Comparison of ENCODE assay signal across 1 cellular context in genomic region chr11:129530154-129530895, GRCh38.
TF ChIP-seq lines count a peak whose summit lies in the region.

No MANE protein-coding gene starts in this region.

TF ChIP-seq in HepG2, 621 proteins besides CTCF, POLR2A, EP300 and RAD21 (continued from another document and continues in another):
- TF ChIP-seq RCOR2 (CRISPR knock-in tag; IDR thresholded peaks at IDR 0.05) (no peak), ZNF337 (CRISPR knock-in tag; IDR thresholded peaks at IDR 0.05; ENCODE audit: borderline replicate concordance, low read depth) (no peak), ZNF33A (CRISPR knock-in tag; IDR thresholded peaks at IDR 0.05; ENCODE audit: borderline replicate concordance) (no peak), WIZ (CRISPR knock-in tag; IDR thresholded peaks at IDR 0.05) (no peak), ZNF468 (CRISPR knock-in tag; IDR thresholded peaks at IDR 0.05) (no peak), AHDC1 (CRISPR knock-in tag; IDR thresholded peaks at IDR 0.05; ENCODE audit: borderline replicate concordance) (peak; percentile 44; the same call in 1 of the 2 replicates), ZNF407 (CRISPR knock-in tag; IDR thresholded peaks at IDR 0.05; ENCODE audit: not compliant biosample characterization) (no peak), TARDBP (CRISPR knock-in tag; IDR thresholded peaks at IDR 0.05) (peak; percentile 64; the same call in 1 of the 2 replicates), ZNF691 (CRISPR knock-in tag; IDR thresholded peaks at IDR 0.05; ENCODE audit: borderline replicate concordance, low read depth) (no peak), TBX2 (CRISPR knock-in tag; IDR thresholded peaks at IDR 0.05; ENCODE audit: borderline replicate concordance) (0 out of 2 replicates have a peak, but pooled peaks have one; percentile 32), NR2F2 (IDR thresholded peaks at IDR 0.05; ENCODE audit: borderline replicate concordance, low read depth) (peak; percentile 26; the same call in 1 of the 2 replicates), BCL6 (CRISPR knock-in tag; IDR thresholded peaks at IDR 0.05) (peak; percentile 74), SATB2 (CRISPR knock-in tag; IDR thresholded peaks at IDR 0.05) (no peak), TEAD3 (CRISPR knock-in tag; optimal IDR thresholded peaks at IDR 0.05; ENCODE audit: borderline replicate concordance) (peak; percentile 30), ZNF878 (CRISPR knock-in tag; IDR thresholded peaks at IDR 0.05) (no peak), NFE2L1 (CRISPR knock-in tag; IDR thresholded peaks at IDR 0.05; ENCODE audit: borderline replicate concordance) (no peak), RARG (CRISPR knock-in tag; IDR thresholded peaks at IDR 0.05; ENCODE audit: low read depth) (no peak), KMT2A (CRISPR knock-in tag; IDR thresholded peaks at IDR 0.05) (0 out of 2 replicates have a peak, but pooled peaks have one; percentile 25), CHCHD3 (CRISPR knock-in tag; IDR thresholded peaks at IDR 0.05) (no peak), PPARG (CRISPR knock-in tag; conservative IDR thresholded peaks at IDR 0.05) (peak; percentile 63), GATAD2A (CRISPR knock-in tag; IDR thresholded peaks at IDR 0.05) (peak; percentile 66; the same call in 1 of the 2 replicates), PAX8 (CRISPR knock-in tag; IDR thresholded peaks at IDR 0.05; ENCODE audit: borderline replicate concordance) (no peak), HCFC1 (IDR thresholded peaks at IDR 0.05; ENCODE audit: low read depth, low read length) (no peak), CEBPB (IDR thresholded peaks at IDR 0.05; ENCODE audit: borderline replicate concordance, low read depth, low read length) (peak; percentile 88), ZNF652 (CRISPR knock-in tag; IDR thresholded peaks at IDR 0.05; ENCODE audit: borderline replicate concordance, low read depth) (no peak), RBFOX2 (IDR thresholded peaks at IDR 0.05; ENCODE audit: low read depth, low read length) (no peak), FOXK2 (IDR thresholded peaks at IDR 0.05) (no peak), KDM6A (CRISPR knock-in tag; IDR thresholded peaks at IDR 0.05; ENCODE audit: low read depth) (no peak), HOXD1 (CRISPR knock-in tag; IDR thresholded peaks at IDR 0.05) (no peak), ZNF709 (CRISPR knock-in tag; IDR thresholded peaks at IDR 0.05) (no peak), ZNF614 (CRISPR knock-in tag; IDR thresholded peaks at IDR 0.05; ENCODE audit: borderline replicate concordance) (peak; percentile 70; the same call in 1 of the 2 replicates), NR2F6 (IDR thresholded peaks at IDR 0.05) (peak; percentile 49; the same call in 1 of the 2 replicates), NR2F6 (CRISPR knock-in tag; IDR thresholded peaks at IDR 0.05) (0 out of 2 replicates have a peak, but pooled peaks have one; percentile 39), ZNF784 (CRISPR knock-in tag; IDR thresholded peaks at IDR 0.05; ENCODE audit: borderline replicate concordance) (no peak), FOXA3 (CRISPR knock-in tag; IDR thresholded peaks at IDR 0.05) (no peak), ZC3H4 (CRISPR knock-in tag; IDR thresholded peaks at IDR 0.05; ENCODE audit: borderline replicate concordance) (no peak), STAT5B (CRISPR knock-in tag; IDR thresholded peaks at IDR 0.05) (no peak)
- TF ChIP-seq, protein P1, sequence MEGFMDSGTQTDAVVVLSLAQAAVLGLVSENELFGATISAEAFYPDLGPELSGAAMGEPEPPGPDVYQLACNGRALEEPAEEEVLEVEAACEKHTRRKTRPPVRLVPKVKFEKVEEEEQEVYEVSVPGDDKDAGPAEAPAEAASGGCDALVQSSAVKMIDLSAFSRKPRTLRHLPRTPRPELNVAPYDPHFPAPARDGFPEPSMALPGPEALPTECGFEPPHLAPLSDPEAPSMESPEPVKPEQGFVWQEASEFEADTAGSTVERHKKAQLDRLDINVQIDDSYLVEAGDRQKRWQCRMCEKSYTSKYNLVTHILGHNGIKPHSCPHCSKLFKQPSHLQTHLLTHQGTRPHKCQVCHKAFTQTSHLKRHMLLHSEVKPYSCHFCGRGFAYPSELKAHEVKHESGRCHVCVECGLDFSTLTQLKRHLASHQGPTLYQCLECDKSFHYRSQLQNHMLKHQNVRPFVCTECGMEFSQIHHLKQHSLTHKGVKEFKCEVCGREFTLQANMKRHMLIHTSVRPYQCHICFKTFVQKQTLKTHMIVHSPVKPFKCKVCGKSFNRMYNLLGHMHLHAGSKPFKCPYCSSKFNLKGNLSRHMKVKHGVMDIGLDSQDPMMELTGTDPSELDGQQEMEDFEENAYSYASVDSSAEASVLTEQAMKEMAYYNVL (CRISPR knock-in tag; IDR thresholded peaks at IDR 0.05; ENCODE audit: borderline replicate concordance): peak; percentile 47; the same call in 1 of the 2 replicates
- TF ChIP-seq, protein P2, sequence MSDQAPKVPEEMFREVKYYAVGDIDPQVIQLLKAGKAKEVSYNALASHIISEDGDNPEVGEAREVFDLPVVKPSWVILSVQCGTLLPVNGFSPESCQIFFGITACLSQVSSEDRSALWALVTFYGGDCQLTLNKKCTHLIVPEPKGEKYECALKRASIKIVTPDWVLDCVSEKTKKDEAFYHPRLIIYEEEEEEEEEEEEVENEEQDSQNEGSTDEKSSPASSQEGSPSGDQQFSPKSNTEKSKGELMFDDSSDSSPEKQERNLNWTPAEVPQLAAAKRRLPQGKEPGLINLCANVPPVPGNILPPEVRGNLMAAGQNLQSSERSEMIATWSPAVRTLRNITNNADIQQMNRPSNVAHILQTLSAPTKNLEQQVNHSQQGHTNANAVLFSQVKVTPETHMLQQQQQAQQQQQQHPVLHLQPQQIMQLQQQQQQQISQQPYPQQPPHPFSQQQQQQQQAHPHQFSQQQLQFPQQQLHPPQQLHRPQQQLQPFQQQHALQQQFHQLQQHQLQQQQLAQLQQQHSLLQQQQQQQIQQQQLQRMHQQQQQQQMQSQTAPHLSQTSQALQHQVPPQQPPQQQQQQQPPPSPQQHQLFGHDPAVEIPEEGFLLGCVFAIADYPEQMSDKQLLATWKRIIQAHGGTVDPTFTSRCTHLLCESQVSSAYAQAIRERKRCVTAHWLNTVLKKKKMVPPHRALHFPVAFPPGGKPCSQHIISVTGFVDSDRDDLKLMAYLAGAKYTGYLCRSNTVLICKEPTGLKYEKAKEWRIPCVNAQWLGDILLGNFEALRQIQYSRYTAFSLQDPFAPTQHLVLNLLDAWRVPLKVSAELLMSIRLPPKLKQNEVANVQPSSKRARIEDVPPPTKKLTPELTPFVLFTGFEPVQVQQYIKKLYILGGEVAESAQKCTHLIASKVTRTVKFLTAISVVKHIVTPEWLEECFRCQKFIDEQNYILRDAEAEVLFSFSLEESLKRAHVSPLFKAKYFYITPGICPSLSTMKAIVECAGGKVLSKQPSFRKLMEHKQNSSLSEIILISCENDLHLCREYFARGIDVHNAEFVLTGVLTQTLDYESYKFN (CRISPR knock-in tag; conservative IDR thresholded peaks at IDR 0.05): 0 out of 2 replicates have a peak, but pooled peaks have one; percentile 30
